35 cellular contexts compared by ENCODE assay signal in the genomic region with DNA sequence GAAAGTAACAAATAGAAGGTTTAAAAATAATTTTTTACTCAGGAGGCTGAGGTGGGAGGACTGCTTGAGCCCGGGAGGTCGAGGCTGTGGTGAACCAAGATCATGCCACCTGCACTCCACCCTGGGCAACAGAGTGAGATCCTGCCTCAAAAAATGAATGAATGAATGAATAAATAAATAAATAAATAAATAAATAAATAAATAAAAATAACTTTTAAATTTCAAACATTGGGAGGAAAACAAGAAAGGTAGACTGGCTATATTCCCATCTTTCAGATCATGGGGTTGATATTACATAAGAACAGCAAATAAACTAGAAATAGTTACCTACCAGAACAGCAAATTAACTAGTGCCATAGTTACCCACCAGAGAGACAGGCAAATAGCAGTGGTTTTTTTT.
"Had no signal": no experiment of that assay in that cellular context is flagged by ENCODE, and none has a peak within 500 bp of the region (broad histone marks: within the 10 kb centered on the region; RNA-seq: fewer than 3 reads in every experiment).

No MANE protein-coding gene starts in this region.

- H3K36me3 ChIP-seq: MG63 had no signal

- H3K4me3 ChIP-seq: MG63 had no signal

- H3K4me2 ChIP-seq: KMS-11 had no signal

- H3K27ac ChIP-seq: KMS-11 had no signal

- DNase-seq: Karpas-422, Kasumi-1, MG63, MM.1S, MV-4-11, NCI-H1048, NCI-H1092, NCI-H1105, NCI-H1105 treated with DMSO at 0.1 percent for 48 hours, NCI-H1417, NCI-H1417 treated with DMSO at 0.1 percent for 48 hours, NCI-H1436, NCI-H1436 treated with DMSO at 0.1 percent for 48 hours, NCI-H146, NCI-H1694, NCI-H1694 treated with DMSO at 0.1 percent for 48 hours, NCI-H187, NCI-H187 treated with DMSO at 0.1 percent for 48 hours, NCI-H1930, NCI-H2029, NCI-H2029 treated with DMSO at 0.1 percent for 48 hours, NCI-H2081, NCI-H2081 treated with DMSO at 0.1 percent for 48 hours, NCI-H2107, NCI-H2171, NCI-H2171 treated with DMSO at 0.1 percent for 48 hours, NCI-H2227 treated with DMSO at 0.1 percent for 48 hours, NCI-H226, NCI-H345, NCI-H446, NCI-H446 treated with DMSO at 0.1 percent for 48 hours, NCI-H510A, NCI-H510A treated with DMSO at 0.1 percent for 48 hours, NCI-H524 had no signal
